1 cellular context compared by ENCODE assay signal in genomic region chr5:154260224-154260859, GRCh38.
TF ChIP-seq lines count a peak whose summit lies in the region.

No MANE protein-coding gene starts in this region.

TF ChIP-seq in IMR-90, 13 proteins besides CTCF, POLR2A, EP300 and RAD21 (continued from another document):
- TF ChIP-seq ELK1 (IDR thresholded peaks at IDR 0.05; ENCODE audit: borderline replicate concordance, low read depth, low read length), result no peak
- no peak for TF ChIP-seq MAZ (IDR thresholded peaks at IDR 0.05; ENCODE audit: borderline replicate concordance, low read depth, low read length)
